1 cellular context compared by ENCODE assay signal in genomic region chr15:90301901-90302300, GRCh38.
TF ChIP-seq lines count a peak whose summit lies in the region.

No MANE protein-coding gene starts in this region.

TF ChIP-seq in HepG2, 621 proteins besides CTCF, POLR2A, EP300 and RAD21:
- peak; percentile 75 for TF ChIP-seq BCL6 (CRISPR knock-in tag; IDR thresholded peaks at IDR 0.05)
- TF ChIP-seq NR2F6 (IDR thresholded peaks at IDR 0.05): no peak
- 0 out of 2 replicates have a peak, but pooled peaks have one; percentile 20 for TF ChIP-seq NR2F6 (CRISPR knock-in tag; IDR thresholded peaks at IDR 0.05)
- TF ChIP-seq ARNTL (CRISPR knock-in tag; IDR thresholded peaks at IDR 0.05): 0 out of 2 replicates have a peak, but pooled peaks have one; percentile 52
- TF ChIP-seq SAP130 (CRISPR knock-in tag; IDR thresholded peaks at IDR 0.05; ENCODE audit: low read depth): peak; percentile 65
- TF ChIP-seq TGIF2 (CRISPR knock-in tag; IDR thresholded peaks at IDR 0.05): peak; percentile 61; the same call in 1 of the 2 replicates
- TF ChIP-seq RARA (CRISPR knock-in tag; IDR thresholded peaks at IDR 0.05): peak; percentile 58
- no peak for TF ChIP-seq ATAD3A (CRISPR knock-in tag; IDR thresholded peaks at IDR 0.05)
- peak; percentile 73; the same call in 1 of the 2 replicates for TF ChIP-seq MAX (IDR thresholded peaks at IDR 0.05)
- no peak for TF ChIP-seq ADNP (CRISPR knock-in tag; IDR thresholded peaks at IDR 0.05)
